In genomic region chr20:64041040-64041780, GRCh38 we compare ENCODE assay signal across 1 cellular context.
TF ChIP-seq lines count a peak whose summit lies in the region.

No MANE protein-coding gene starts in this region.

TF ChIP-seq in HepG2, 621 proteins besides CTCF, POLR2A, EP300 and RAD21 (continued from another document and continues in another):
- TF ChIP-seq HES4 (CRISPR knock-in tag; IDR thresholded peaks at IDR 0.05; ENCODE audit: borderline replicate concordance): no peak; the same call in 1 of the 2 replicates
- no peak for TF ChIP-seq RAD51 (IDR thresholded peaks at IDR 0.05; ENCODE audit: borderline replicate concordance)
- peak; percentile 11; the same call in 1 of the 2 replicates for TF ChIP-seq DRAP1 (CRISPR knock-in tag; IDR thresholded peaks at IDR 0.05)
- TF ChIP-seq ZNF891 (CRISPR knock-in tag; IDR thresholded peaks at IDR 0.05): peak; percentile 30
- no peak for TF ChIP-seq SIN3B (IDR thresholded peaks at IDR 0.05; ENCODE audit: low read length)
- no peak; the same call in 1 of the 2 replicates for TF ChIP-seq ZNF546 (CRISPR knock-in tag; conservative IDR thresholded peaks at IDR 0.05)
- TF ChIP-seq RBM22 (optimal IDR thresholded peaks at IDR 0.05; ENCODE audit: low read length): peak; percentile 95
- TF ChIP-seq RARA (CRISPR knock-in tag; IDR thresholded peaks at IDR 0.05): peak; percentile 15; the same call in 1 of the 2 replicates
- TF ChIP-seq ATF2 (CRISPR knock-in tag; IDR thresholded peaks at IDR 0.05): 0 out of 2 replicates have a peak, but pooled peaks have one; percentile 47
- TF ChIP-seq BHLHE40 (IDR thresholded peaks at IDR 0.05; ENCODE audit: low read length): 0 out of 2 replicates have a peak, but pooled peaks have one; percentile 1
- 0 out of 2 replicates have a peak, but pooled peaks have one; percentile 30 for TF ChIP-seq ZSCAN12 (CRISPR knock-in tag; IDR thresholded peaks at IDR 0.05)
- 0 out of 2 replicates have a peak, but pooled peaks have one; percentile 52 for TF ChIP-seq ARHGAP35 (CRISPR knock-in tag; IDR thresholded peaks at IDR 0.05; ENCODE audit: borderline replicate concordance)
- peak; percentile 69; the same call in 1 of the 2 replicates for TF ChIP-seq TOE1 (CRISPR knock-in tag; IDR thresholded peaks at IDR 0.05)
- 0 out of 2 replicates have a peak, but pooled peaks have one; percentile 53 for TF ChIP-seq ZSCAN20 (CRISPR knock-in tag; IDR thresholded peaks at IDR 0.05; ENCODE audit: borderline replicate concordance)
- TF ChIP-seq ZNF737 (CRISPR knock-in tag; IDR thresholded peaks at IDR 0.05; ENCODE audit: borderline replicate concordance): 0 out of 2 replicates have a peak, but pooled peaks have one; percentile 69
- TF ChIP-seq XRCC5 (optimal IDR thresholded peaks at IDR 0.05; ENCODE audit: low read length): no peak
- TF ChIP-seq CBFB (CRISPR knock-in tag; IDR thresholded peaks at IDR 0.05): no peak; the same call in 1 of the 2 replicates
- TF ChIP-seq PHF5A (CRISPR knock-in tag; IDR thresholded peaks at IDR 0.05; ENCODE audit: low read depth, unreplicated experiment): peak; percentile 91
- no peak for TF ChIP-seq ONECUT2 (CRISPR knock-in tag; IDR thresholded peaks at IDR 0.05)
- no peak; the same call in 1 of the 2 replicates for TF ChIP-seq ZSCAN5A (CRISPR knock-in tag; IDR thresholded peaks at IDR 0.05; ENCODE audit: borderline replicate concordance)
- TF ChIP-seq ZNF687 (CRISPR knock-in tag; IDR thresholded peaks at IDR 0.05): peak; percentile 76
- TF ChIP-seq ZBTB7B (CRISPR knock-in tag; IDR thresholded peaks at IDR 0.05): peak; percentile 49; the same call in 1 of the 2 replicates
- no peak for TF ChIP-seq JUNB (CRISPR knock-in tag; IDR thresholded peaks at IDR 0.05; ENCODE audit: borderline replicate concordance)
- no peak for TF ChIP-seq MTF1 (CRISPR knock-in tag; IDR thresholded peaks at IDR 0.05)
- TF ChIP-seq DNMT3B (CRISPR knock-in tag; conservative IDR thresholded peaks at IDR 0.05): no peak
- TF ChIP-seq SOX6 (IDR thresholded peaks at IDR 0.05): no peak
- peak; percentile 34 for TF ChIP-seq SOX6 (CRISPR knock-in tag; IDR thresholded peaks at IDR 0.05)
- no peak for TF ChIP-seq ZNF260 (CRISPR knock-in tag; IDR thresholded peaks at IDR 0.05; ENCODE audit: borderline replicate concordance, low read depth)
- peak; percentile 44 for TF ChIP-seq ZNF318 (CRISPR knock-in tag; IDR thresholded peaks at IDR 0.05)
- no peak for TF ChIP-seq HNRNPLL (IDR thresholded peaks at IDR 0.05; ENCODE audit: low read depth, low read length, poor library complexity, severe bottlenecking)
- TF ChIP-seq RFX1 (IDR thresholded peaks at IDR 0.05): no peak
- TF ChIP-seq SNRNP70 (IDR thresholded peaks at IDR 0.05; ENCODE audit: low read depth, low read length): no peak
- TF ChIP-seq KDM6A (CRISPR knock-in tag; IDR thresholded peaks at IDR 0.05; ENCODE audit: low read depth): no peak; the same call in 1 of the 2 replicates
- TF ChIP-seq ZNF782 (CRISPR knock-in tag; IDR thresholded peaks at IDR 0.05; ENCODE audit: borderline replicate concordance): peak; percentile 87; the same call in 1 of the 2 replicates
- TF ChIP-seq ZNF256 (CRISPR knock-in tag; conservative IDR thresholded peaks at IDR 0.05): no peak
- no peak for TF ChIP-seq ZNF552 (CRISPR knock-in tag; IDR thresholded peaks at IDR 0.05; ENCODE audit: borderline replicate concordance)
- TF ChIP-seq GLI4 (CRISPR knock-in tag; IDR thresholded peaks at IDR 0.05; ENCODE audit: borderline replicate concordance): no peak
- TF ChIP-seq NPAS2 (CRISPR knock-in tag; IDR thresholded peaks at IDR 0.05; ENCODE audit: borderline replicate concordance): no peak
- peak; percentile 51; the same call in 1 of the 2 replicates for TF ChIP-seq ARID4A (CRISPR knock-in tag; IDR thresholded peaks at IDR 0.05; ENCODE audit: borderline replicate concordance)
- TF ChIP-seq SMARCE1 (IDR thresholded peaks at IDR 0.05; ENCODE audit: borderline replicate concordance): no peak
- TF ChIP-seq ATF7 (IDR thresholded peaks at IDR 0.05): no peak
- no peak for TF ChIP-seq ATF7 (CRISPR knock-in tag; IDR thresholded peaks at IDR 0.05)
